9 cellular contexts compared by ENCODE assay signal in genomic region chr1:47997289-47998200, GRCh38. TPM values are rescaled to one million over a fixed set of nuclear protein-coding genes. Genes with fewer than 3 reads are reported as not detected.
DNase-seq lines count a peak whose midpoint lies in the region; ATAC-seq and TF ChIP-seq lines count a peak whose summit lies in the region.
"Had no signal": no experiment of that assay in that cellular context is flagged by ENCODE, and none has a peak within 500 bp of the region (broad histone marks: within the 10 kb centered on the region; RNA-seq: fewer than 3 reads in every experiment).

Gene TRABD2B (minus strand): TSS chr1:47997385.

- H3K27ac ChIP-seq in BLaER1 treated with 17β-estradiol and CSF1 and Interleukin-3, amounts not matched to agents 10 nM and 100 nM, result no peak within 1 kb of the TSS
- no peak within 1 kb of the TSS for H3K27ac ChIP-seq in RWPE2 (ENCODE audit: poor library complexity, severe bottlenecking)

- H3K4me1 ChIP-seq in BLaER1 treated with 17β-estradiol and CSF1 and Interleukin-3, amounts not matched to agents 10 nM and 100 nM, result peaks cover 7 to 11% (median 7%) of the 10 kb centered on the region in 10 experiments; a peak in 17 of 20 replicates
- H3K4me1 ChIP-seq in RWPE2 (ENCODE audit: insufficient read depth, poor library complexity, severe bottlenecking), result no peaks in the 10 kb centered on the region

- H4K20me1 ChIP-seq in BLaER1 treated with 17β-estradiol and CSF1 and Interleukin-3, amounts not matched to agents 10 nM and 100 nM, result peaks cover 0 to 32% (median 11%) of the 10 kb centered on the region in 11 experiments; a peak in 12 of 22 replicates

- ATAC-seq in GM19351 (IDR thresholded peaks at IDR 0.05; ENCODE audit: unreplicated experiment) (peak; percentile 92), HG03521 (IDR thresholded peaks at IDR 0.05; ENCODE audit: unreplicated experiment) (peak; percentile 81), RWPE2 (ENCODE audit: low read depth) (peak; percentile 71)

- H3K4me2 ChIP-seq in BLaER1 treated with 17β-estradiol and CSF1 and Interleukin-3, amounts not matched to agents 10 nM and 100 nM, result peak within 1 kb of the TSS; percentile 93 to 100 (median 100)

- H3K9ac ChIP-seq in BLaER1 treated with 17β-estradiol and CSF1 and Interleukin-3, amounts not matched to agents 10 nM and 100 nM, result peak within 1 kb of the TSS; percentile 42 to 76 (median 60); a peak in 20 of 22 replicates

- no peaks in the 10 kb centered on the region for H3K36me3 ChIP-seq in BLaER1 treated with 17β-estradiol and CSF1 and Interleukin-3, amounts not matched to agents 10 nM and 100 nM
- no peaks in the 10 kb centered on the region for H3K36me3 ChIP-seq in RWPE2 (ENCODE audit: low read depth)

- H3K9me3 ChIP-seq in BLaER1 treated with 17β-estradiol and CSF1 and Interleukin-3, amounts not matched to agents 10 nM and 100 nM (replicated peaks in 1 of 11), result no peaks in the 10 kb centered on the region
- H3K9me3 ChIP-seq in RWPE2 (ENCODE audit: severe bottlenecking), result peaks cover 2% of the 10 kb centered on the region

- peaks cover 43 to 63% (median 55%) of the 10 kb centered on the region in 11 experiments for H3K27me3 ChIP-seq in BLaER1 treated with 17β-estradiol and CSF1 and Interleukin-3, amounts not matched to agents 10 nM and 100 nM
- H3K27me3 ChIP-seq in RWPE2 (ENCODE audit: insufficient read depth, poor library complexity, severe bottlenecking), result peaks cover 8% of the 10 kb centered on the region

- DNase-seq in RWPE2 (ENCODE audit: low spot score) (no peak), glomerular visceral epithelial cell (ENCODE audit: extremely low spot score) (peak; percentile 78), occipital lobe (lab: John Stamatoyannopoulos, UW) (peak; percentile 74), superior temporal gyrus (ENCODE audit: extremely low spot score) (peak; percentile 82)
- peak; percentile 61 for DNase-seq in activated naive CD4-positive, alpha-beta T cell treated with Interleukin-2 at 50 U/mL for 16 hours

- peak; percentile 96 for TF ChIP-seq CTCF in RWPE2 (IDR thresholded peaks at IDR 0.05; ENCODE audit: poor library complexity, severe bottlenecking)

- peak within 1 kb of the TSS; percentile 55 to 78 (median 68) for H3K4me3 ChIP-seq in BLaER1 treated with 17β-estradiol and CSF1 and Interleukin-3, amounts not matched to agents 10 nM and 100 nM
- H3K4me3 ChIP-seq in RWPE2 (ENCODE audit: severe bottlenecking), result peak within 1 kb of the TSS; percentile 35

RNA-seq across cellular contexts. Expression of gene TRABD2B, which starts in this region (rescaled TPM):
- under 0.01 TPM for total RNA-seq in occipital lobe
- total RNA-seq: T-helper 1 cell treated with Interleukin-12 subunit alpha and Interleukin-12 subunit beta and Interleukin-4 antibody, amounts not matched to agents 30 ng/mL and 1 ng/mL, for 36 hours had no signal

Comparison
In these comparisons a context has a peak if more than half of its experiments do, and no peak if none do; other contexts are left out.
1. Peak in DNase-seq in occipital lobe; RNA of the gene not detected or under 1 TPM.